Comparison of ENCODE assay signal across 17 cellular contexts in the genomic region with DNA sequence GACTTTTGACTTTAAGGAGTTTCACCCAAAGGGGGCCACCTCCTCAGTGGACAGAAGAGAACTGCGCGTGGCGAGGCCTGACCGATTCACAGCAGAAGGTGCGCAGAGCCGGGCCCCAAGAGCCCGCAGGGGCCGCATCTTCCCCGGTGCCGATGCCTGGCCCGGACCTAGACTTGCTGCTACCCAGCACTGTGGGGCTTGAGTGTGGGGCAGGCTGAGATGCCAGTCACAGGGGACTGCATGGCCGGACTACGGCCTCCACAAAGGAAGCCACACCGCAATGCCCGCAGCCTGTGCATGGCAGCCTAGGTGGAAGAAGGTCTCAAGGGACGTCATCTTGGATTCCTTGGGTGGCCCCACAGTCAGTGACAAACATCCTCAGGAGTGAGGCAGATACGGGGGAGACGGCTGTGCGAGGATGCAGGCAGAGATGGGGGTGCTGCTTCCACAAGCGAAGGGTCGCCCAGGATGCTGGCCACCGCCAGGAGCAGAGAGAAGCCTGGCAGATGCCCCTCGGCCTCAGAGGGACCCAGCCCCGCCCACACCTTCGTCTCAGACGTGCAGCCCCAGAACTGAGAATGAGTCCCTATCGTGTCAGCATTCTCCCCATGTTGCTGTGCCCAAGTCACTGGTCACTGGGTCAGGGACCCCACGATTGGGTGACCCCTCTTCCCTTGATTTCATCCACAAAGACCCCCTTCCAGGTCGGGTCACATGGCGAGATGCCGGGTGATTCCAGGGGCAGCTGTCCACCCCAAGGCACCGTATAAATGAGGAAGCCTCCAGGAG. TPM values are rescaled to one million over a fixed set of nuclear protein-coding genes. Genes with fewer than 3 reads are reported as not detected.
DNase-seq lines count a peak whose midpoint lies in the region; ATAC-seq and TF ChIP-seq lines count a peak whose summit lies in the region.
"Had no signal": no experiment of that assay in that cellular context is flagged by ENCODE, and none has a peak within 500 bp of the region (broad histone marks: within the 10 kb centered on the region; RNA-seq: fewer than 3 reads in every experiment).

No MANE protein-coding gene starts in this region.

- peaks cover 20% of the 10 kb centered on the region for H3K36me3 Mint-ChIP-seq in activated T-cell treated with anti-CD3 and anti-CD28 coated beads, Interleukin-2, amount 50 U/mL, for 4 hours (ENCODE audit: insufficient read depth)
- H3K36me3 Mint-ChIP-seq in central memory CD8-positive, alpha-beta T cell (ENCODE audit: insufficient read depth): peaks cover 94% of the 10 kb centered on the region
- peaks cover 100% of the 10 kb centered on the region for H3K36me3 Mint-ChIP-seq in stimulated activated effector memory CD8-positive, alpha-beta T cell treated with anti-CD3 and anti-CD28 coated beads, Interleukin-12 subunit alpha, Interleukin-12 subunit beta, amount 100 ng/mL, for 72 hours

- H3K9me3 Mint-ChIP-seq in activated T-cell treated with anti-CD3 and anti-CD28 coated beads, Interleukin-2, amount 50 U/mL, for 4 hours: no peaks in the 10 kb centered on the region
- no peaks in the 10 kb centered on the region for H3K9me3 Mint-ChIP-seq in central memory CD8-positive, alpha-beta T cell
- H3K9me3 Mint-ChIP-seq in stimulated activated effector memory CD8-positive, alpha-beta T cell treated with anti-CD3 and anti-CD28 coated beads, Interleukin-12 subunit alpha, Interleukin-12 subunit beta, amount 100 ng/mL, for 72 hours: no peaks in the 10 kb centered on the region
- H3K9me3 Mint-ChIP-seq: mesothelial cell of epicardium had no signal

- no peak for TF ChIP-seq CTCF in OCI-LY1 (IDR thresholded peaks at IDR 0.05; ENCODE audit: low read length)

- no peaks in the 10 kb centered on the region for H4K20me1 ChIP-seq in OCI-LY1 (ENCODE audit: insufficient read depth, low read length)

- ATAC-seq in activated T-cell treated with anti-CD3 and anti-CD28 coated beads, Interleukin-2, amount 50 U/mL, for 4 hours: no peak
- no peak for ATAC-seq in central memory CD8-positive, alpha-beta T cell (replicated peaks; ENCODE audit: extremely low read depth, poor library complexity, severe bottlenecking)
- ATAC-seq in stimulated activated effector memory CD8-positive, alpha-beta T cell treated with anti-CD3 and anti-CD28 coated beads, Interleukin-12 subunit alpha, Interleukin-12 subunit beta, amount 100 ng/mL, for 72 hours: no peak
- ATAC-seq in HG02623 (IDR thresholded peaks at IDR 0.05; ENCODE audit: unreplicated experiment): no peak
- ATAC-seq: right lobe of liver had no signal

- H3K4me3 Mint-ChIP-seq in activated T-cell treated with anti-CD3 and anti-CD28 coated beads, Interleukin-2, amount 50 U/mL, for 4 hours: peak overlapping the region; percentile 94
- peak overlapping the region; percentile 95 for H3K4me3 Mint-ChIP-seq in central memory CD8-positive, alpha-beta T cell
- H3K4me3 Mint-ChIP-seq in stimulated activated effector memory CD8-positive, alpha-beta T cell treated with anti-CD3 and anti-CD28 coated beads, Interleukin-12 subunit alpha, Interleukin-12 subunit beta, amount 100 ng/mL, for 72 hours: peak overlapping the region; percentile 96
- H3K4me3 Mint-ChIP-seq: mesothelial cell of epicardium had no signal

- H3K4me2 ChIP-seq in OCI-LY1 (ENCODE audit: low read length): no peak overlapping the region

- peak overlapping the region; percentile 73 for H3K27ac ChIP-seq in OCI-LY1 (ENCODE audit: low read depth, low read length, poor library complexity, severe bottlenecking)
- H3K27ac ChIP-seq: right lobe of liver, uterus had no signal

- no peaks in the 10 kb centered on the region for H3K9me3 ChIP-seq in OCI-LY1 (ENCODE audit: low read length)
- H3K9me3 ChIP-seq: Caco-2, right lobe of liver, uterus had no signal

- no peaks in the 10 kb centered on the region for H3K9me2 ChIP-seq in OCI-LY1 (ENCODE audit: low read depth, low read length)

- H3K27ac Mint-ChIP-seq in central memory CD8-positive, alpha-beta T cell (ENCODE audit: low read depth): no peak overlapping the region
- peak overlapping the region; percentile 78 for H3K27ac Mint-ChIP-seq in stimulated activated effector memory CD8-positive, alpha-beta T cell treated with anti-CD3 and anti-CD28 coated beads, Interleukin-12 subunit alpha, Interleukin-12 subunit beta, amount 100 ng/mL, for 72 hours
- H3K27ac Mint-ChIP-seq: mesothelial cell of epicardium had no signal

- H3K36me3 ChIP-seq in OCI-LY1 (ENCODE audit: insufficient read depth, low read length): peaks cover 51% of the 10 kb centered on the region
- H3K36me3 ChIP-seq: uterus had no signal

- peaks cover 5% of the 10 kb centered on the region; the same call in 1 of the 2 replicates for H3K79me2 ChIP-seq in OCI-LY1 (ENCODE audit: insufficient read depth, low read length)

- H3F3A ChIP-seq in OCI-LY1 (ENCODE audit: insufficient read depth, low read length): no peaks in the 10 kb centered on the region

- H3K27me3 Mint-ChIP-seq in activated T-cell treated with anti-CD3 and anti-CD28 coated beads, Interleukin-2, amount 50 U/mL, for 4 hours (ENCODE audit: low read depth): no peaks in the 10 kb centered on the region
- H3K27me3 Mint-ChIP-seq in central memory CD8-positive, alpha-beta T cell: no peaks in the 10 kb centered on the region

- peaks cover 83% of the 10 kb centered on the region for H3K4me1 ChIP-seq in OCI-LY1 (ENCODE audit: insufficient read depth, low read length, severe bottlenecking)
- H3K4me1 ChIP-seq: Caco-2, right lobe of liver had no signal

- H3K4me1 Mint-ChIP-seq in activated T-cell treated with anti-CD3 and anti-CD28 coated beads, Interleukin-2, amount 50 U/mL, for 4 hours (ENCODE audit: low read depth): peaks cover 36% of the 10 kb centered on the region
- peaks cover 47% of the 10 kb centered on the region for H3K4me1 Mint-ChIP-seq in central memory CD8-positive, alpha-beta T cell
- peaks cover 35% of the 10 kb centered on the region for H3K4me1 Mint-ChIP-seq in stimulated activated effector memory CD8-positive, alpha-beta T cell treated with anti-CD3 and anti-CD28 coated beads, Interleukin-12 subunit alpha, Interleukin-12 subunit beta, amount 100 ng/mL, for 72 hours
- H3K4me1 Mint-ChIP-seq: mesothelial cell of epicardium had no signal

- H3K27me3 ChIP-seq in OCI-LY1 (ENCODE audit: insufficient read depth, low read length): no peaks in the 10 kb centered on the region
- H3K27me3 ChIP-seq: right lobe of liver, uterus had no signal

- no peak for DNase-seq in activated T-cell treated with anti-CD3 and anti-CD28 coated beads, Interleukin-2, amount 50 U/mL, for 4 hours
- DNase-seq in activated T-cell treated with anti-CD3 and anti-CD28 coated beads, Interleukin-2, amount 50 U/mL, for 1 hour: no peak
- no peak for DNase-seq in central memory CD8-positive, alpha-beta T cell (ENCODE audit: low spot score in 2 of 2)
- DNase-seq in stimulated activated effector memory CD8-positive, alpha-beta T cell treated with anti-CD3 and anti-CD28 coated beads, Interleukin-12 subunit alpha, Interleukin-12 subunit beta, amount 100 ng/mL, for 72 hours (ENCODE audit: low spot score in 2 of 2): no peak
- DNase-seq in NCI-H446 (lab: John Stamatoyannopoulos, UW): no peak
- DNase-seq in activated CD8-positive, alpha-beta memory T cell treated with anti-CD3 and anti-CD28 coated beads for 24 hours: no peak
- DNase-seq: ACHN; activated CD4-positive, alpha-beta T cell treated with anti-CD3 and anti-CD28 coated beads for 4 hours; Caco-2; foreskin fibroblast; MM.1S; occipital lobe; uterus had no signal

- H3K4me3 ChIP-seq in OCI-LY1 (ENCODE audit: low read depth, low read length, poor library complexity, severe bottlenecking): no peak overlapping the region
- H3K4me3 ChIP-seq: right lobe of liver, uterus had no signal

- no peak overlapping the region for H2AFZ ChIP-seq in OCI-LY1 (ENCODE audit: low read length)

- H3K9ac ChIP-seq in OCI-LY1 (ENCODE audit: low read length): no peak overlapping the region

RNA-seq across cellular contexts. Expression of gene MOB3A, which starts 16.9 kb away (rescaled TPM):
- total RNA-seq in activated T-cell treated with anti-CD3 and anti-CD28 coated beads, Interleukin-2, amount 50 U/mL, for 4 hours: 100 to 1,000 TPM; 128 to 137 (median 137) TPM

RNA-seq across cellular contexts. Expression of gene IZUMO4, which starts 17.4 kb away (rescaled TPM):
- total RNA-seq in activated T-cell treated with anti-CD3 and anti-CD28 coated beads, Interleukin-2, amount 50 U/mL, for 4 hours: 1 to 10 TPM; 3.4 to 4.6 (median 4.2) TPM

RNA-seq across cellular contexts. Expression of gene MKNK2, which starts 28.2 kb away (rescaled TPM):
- 100 to 1,000 TPM; 122 to 130 (median 128) TPM for total RNA-seq in activated T-cell treated with anti-CD3 and anti-CD28 coated beads, Interleukin-2, amount 50 U/mL, for 4 hours
